Comparison of ENCODE assay signal across 7 cellular contexts in the genomic region with DNA sequence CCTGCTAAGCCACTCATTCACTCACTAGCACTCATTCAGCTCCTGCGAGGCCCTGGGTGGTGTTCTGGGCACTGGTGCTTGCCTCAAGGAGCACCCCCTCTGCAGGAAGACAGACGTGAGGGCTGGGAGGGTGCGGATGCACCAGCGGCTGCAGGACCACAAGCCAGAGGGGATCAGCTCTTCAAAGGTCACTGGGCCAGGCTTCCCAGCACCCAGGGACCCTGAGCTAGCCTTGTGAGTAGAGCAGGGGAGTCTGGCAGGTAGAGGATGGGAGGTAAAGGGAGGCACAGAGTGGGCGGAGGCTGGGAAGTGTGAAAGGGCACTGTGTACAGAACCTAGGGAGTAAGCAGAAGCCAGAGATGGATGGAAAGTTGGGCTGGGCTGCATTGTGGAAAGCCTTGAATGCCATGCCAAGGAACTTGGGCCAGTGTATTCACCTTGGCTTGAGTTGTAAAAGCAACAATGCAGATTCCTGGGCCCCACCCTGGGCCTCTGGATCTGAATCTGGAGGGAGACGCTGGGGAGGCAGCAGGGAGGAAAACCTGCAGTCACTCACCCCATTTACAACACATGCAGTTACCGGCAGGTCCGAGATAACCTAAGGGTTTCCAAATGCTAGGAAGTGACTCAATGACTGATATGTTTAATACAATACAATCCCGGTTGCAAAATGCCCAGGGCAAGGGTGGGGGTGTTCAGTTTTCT. TPM values are rescaled to one million over a fixed set of nuclear protein-coding genes. Genes with fewer than 3 reads are reported as not detected.
A peak's percentile ranks its signal among the peaks of the same experiment; 100 is the strongest.
DNase-seq lines count a peak whose midpoint lies in the region; ATAC-seq, FAIRE-seq and TF ChIP-seq lines count a peak whose summit lies in the region.

No MANE protein-coding gene starts in this region.

- H3K4me3 Mint-ChIP-seq in IgD-negative memory B cell: peak overlapping the region; percentile 91 to 97 (median 96)
- peak overlapping the region; percentile 98 for H3K4me3 Mint-ChIP-seq in natural killer cell treated with Interleukin-12 subunit alpha and Interleukin-12 subunit beta and Interleukin-15 and Interleukin-18, amount 100 ng/mL, for 72 hours

- BruUV-seq in endothelial cell of umbilical vein (replicated peaks; lab: Mats Ljungman, UMichigan): no TSS peak

- H3K4me1 ChIP-seq in endothelial cell of umbilical vein (ENCODE audit: control insufficient read depth, extremely low read depth, insufficient read depth, low read length): peaks cover 47% of the 10 kb centered on the region
- H3K4me1 ChIP-seq in upper lobe of right lung: peaks cover 63% of the 10 kb centered on the region

- H3K27me3 ChIP-seq in endothelial cell of umbilical vein (ENCODE audit: control insufficient read depth in 2 of 2, insufficient read depth in 2 of 2, low read length in 2 of 2) (no peaks in the 10 kb centered on the region), upper lobe of right lung (no peaks in the 10 kb centered on the region)

- intact Hi-C loops in endothelial cell of umbilical vein (cut with micrococcal nuclease): loop anchor here (1.0 to 2.0 kb wide), 5 partner anchors 17 to 80 kb away; a partner anchor contains a TSS
- intact Hi-C loops in upper lobe of right lung (cut with DNase I): no loop called here

- CTCF ChIA-PET in endothelial cell of umbilical vein (lab: Charles Lee): interaction anchor here (0.6 to 3.9 kb wide), 10 partner anchors 11 to 136 kb away, joined by 3 to 42 read pairs (median 4); no protein-coding TSS in a partner anchor

- peak overlapping the region; percentile 3 to 96 (median 82) for H3K27ac Mint-ChIP-seq in IgD-negative memory B cell
- peak overlapping the region; percentile 95 to 97 for H3K27ac Mint-ChIP-seq in natural killer cell treated with Interleukin-12 subunit alpha and Interleukin-12 subunit beta and Interleukin-15 and Interleukin-18, amount 100 ng/mL, for 72 hours

- peaks cover 6% of the 10 kb centered on the region for H3K27me3 Mint-ChIP-seq in IgD-negative memory B cell
- peaks cover 0 to 2% of the 10 kb centered on the region in 2 donors for H3K27me3 Mint-ChIP-seq in natural killer cell treated with Interleukin-12 subunit alpha and Interleukin-12 subunit beta and Interleukin-15 and Interleukin-18, amount 100 ng/mL, for 72 hours

- peak overlapping the region; percentile 99 for H3K9ac ChIP-seq in endothelial cell of umbilical vein (replicated peaks; ENCODE audit: extremely low read depth, insufficient read depth, low read length)

- POLR2A ChIA-PET in endothelial cell of umbilical vein (lab: Charles Lee): interaction anchor here (1.1 kb wide), 2 partner anchors 52 to 81 kb away, joined by 3 to 4 read pairs; no protein-coding TSS in a partner anchor

- FAIRE-seq in endothelial cell of umbilical vein (lab: Jason Lieb, UNC): peak; percentile 44

- H2AFZ ChIP-seq in endothelial cell of umbilical vein (ENCODE audit: low read depth, low read length): no peak overlapping the region

- H3K27ac ChIP-seq in endothelial cell of umbilical vein (ENCODE audit: insufficient read depth, low read depth, low read length) (peak overlapping the region; percentile 99), upper lobe of right lung (peak overlapping the region; percentile 99)

- H3K36me3 Mint-ChIP-seq in IgD-negative memory B cell: no peaks in the 10 kb centered on the region
- H3K36me3 Mint-ChIP-seq in natural killer cell treated with Interleukin-12 subunit alpha and Interleukin-12 subunit beta and Interleukin-15 and Interleukin-18, amount 100 ng/mL, for 72 hours: peaks cover 11% of the 10 kb centered on the region

- H3K36me3 ChIP-seq in endothelial cell of umbilical vein (ENCODE audit: control insufficient read depth in 2 of 2, extremely low read depth in 1 of 2, insufficient read depth in 2 of 2, low read length in 2 of 2): peaks cover 5 to 6% of the 10 kb centered on the region in 2 experiments
- peaks cover 6% of the 10 kb centered on the region for H3K36me3 ChIP-seq in upper lobe of right lung

- TF ChIP-seq CTCF in endothelial cell of umbilical vein (IDR thresholded peaks at IDR 0.05; ENCODE audit: extremely low read depth in 1 of 2, insufficient read depth in 1 of 2, low read depth in 1 of 2, low read length in 2 of 2) (peak in 1 of 2 donors; percentile 32), upper lobe of right lung (IDR thresholded peaks at IDR 0.05) (no peak)

- dilution Hi-C loops in endothelial cell of umbilical vein (cut with MboI; ENCODE audit: extremely low pct_ligation_motif_present, low sequenced_read_pairs): no loop called here

- no peaks in the 10 kb centered on the region for H3K9me3 Mint-ChIP-seq in IgD-negative memory B cell
- H3K9me3 Mint-ChIP-seq in natural killer cell treated with Interleukin-12 subunit alpha and Interleukin-12 subunit beta and Interleukin-15 and Interleukin-18, amount 100 ng/mL, for 72 hours: no peaks in the 10 kb centered on the region

- peak overlapping the region; percentile 94 for H3K4me2 ChIP-seq in endothelial cell of umbilical vein (ENCODE audit: insufficient read depth, low read length)

- H3K4me1 Mint-ChIP-seq in IgD-negative memory B cell: peaks cover 30 to 48% (median 48%) of the 10 kb centered on the region in 3 donors
- H3K4me1 Mint-ChIP-seq in natural killer cell treated with Interleukin-12 subunit alpha and Interleukin-12 subunit beta and Interleukin-15 and Interleukin-18, amount 100 ng/mL, for 72 hours (ENCODE audit: low read depth in 2 of 2): peaks cover 55 to 57% of the 10 kb centered on the region in 2 donors

- peak; percentile 65 to 76 for DNase-seq in activated CD4-positive, alpha-beta T cell treated with anti-CD3 and anti-CD28 coated beads, Interleukin-2, amount 50 U/mL, for 48 hours
- DNase-seq in endothelial cell of umbilical vein (ENCODE audit: low read depth, low spot score) (peak; percentile 89), upper lobe of right lung (peak; percentile 73), NCI-H1417 treated with DMSO at 0.1 percent for 48 hours (lab: John Stamatoyannopoulos, UW) (no peak)
- DNase-seq in natural killer cell treated with Interleukin-12 subunit alpha and Interleukin-12 subunit beta and Interleukin-15 and Interleukin-18, amount 100 ng/mL, for 72 hours (ENCODE audit: low spot score): no peak

- H4K20me1 ChIP-seq in endothelial cell of umbilical vein (replicated peaks; ENCODE audit: control insufficient read depth, extremely low read depth, insufficient read depth, low read length): no peaks in the 10 kb centered on the region

- H3K9me3 ChIP-seq in endothelial cell of umbilical vein (replicated peaks; ENCODE audit: control insufficient read depth, insufficient read depth, low read length) (no peaks in the 10 kb centered on the region), upper lobe of right lung (no peaks in the 10 kb centered on the region)

- peak in 1 of 2 donors; percentile 39 for ATAC-seq in natural killer cell treated with Interleukin-12 subunit alpha and Interleukin-12 subunit beta and Interleukin-15 and Interleukin-18, amount 100 ng/mL, for 72 hours
- ATAC-seq in upper lobe of right lung (peak; percentile 36), HG03108 (IDR thresholded peaks at IDR 0.05; ENCODE audit: unreplicated experiment) (no peak)

- H3K9me1 ChIP-seq in endothelial cell of umbilical vein (replicated peaks; ENCODE audit: control insufficient read depth, extremely low read depth, insufficient read depth, low read length): no peaks in the 10 kb centered on the region

- no peak for TF ChIP-seq POLR2A in endothelial cell of umbilical vein (IDR thresholded peaks at IDR 0.05; ENCODE audit: low read depth, low read length)

- H3K4me3 ChIP-seq in endothelial cell of umbilical vein (replicated peaks in 1 of 3; ENCODE audit: insufficient read depth in 1 of 3, low read depth in 1 of 3, low read length in 3 of 3): peak overlapping the region; percentile 78 to 95 (median 86)
- peak overlapping the region; percentile 98 for H3K4me3 ChIP-seq in upper lobe of right lung

- H3K79me2 ChIP-seq in endothelial cell of umbilical vein (ENCODE audit: control insufficient read depth, insufficient read depth, low read length): peaks cover 54% of the 10 kb centered on the region

TF ChIP-seq in endothelial cell of umbilical vein, 7 proteins besides CTCF, POLR2A, EP300 and RAD21 (continues in another document):
- TF ChIP-seq EZH2 (IDR thresholded peaks at IDR 0.05; ENCODE audit: borderline replicate concordance, low read depth, low read length, severe bottlenecking): no peak
- peak; percentile 71 for TF ChIP-seq POLR2AphosphoS5 (IDR thresholded peaks at IDR 0.05; ENCODE audit: insufficient read depth, low read depth, low read length)
- no peak for TF ChIP-seq MYC (IDR thresholded peaks at IDR 0.05; ENCODE audit: low read depth, low read length)
- peak; percentile 74 for TF ChIP-seq FOS (IDR thresholded peaks at IDR 0.05; ENCODE audit: borderline replicate concordance, insufficient read depth, low read length)

RNA-seq across cellular contexts. Expression of a gene that starts 1.7 kb away (rescaled TPM):
- 69.6 TPM for polyA plus RNA-seq in IgD-negative memory B cell
- total RNA-seq in endothelial cell of umbilical vein: 139 and 150 TPM in 2 replicates
- 138 and 146 TPM in 2 replicates for polyA plus RNA-seq in endothelial cell of umbilical vein
- 66.6 and 74.7 TPM in 2 replicates for polyA plus RNA-seq in endothelial cell of umbilical vein (2011; cell fraction: cytosol; rRNA removed)
- polyA plus RNA-seq in endothelial cell of umbilical vein (2011; cell fraction: nucleus; rRNA removed): 157 and 166 TPM in 2 replicates
- polyA plus RNA-seq in endothelial cell of umbilical vein (2012): 42.3 and 46.7 TPM in 2 replicates
- 178 and 179 TPM in 2 replicates for polyA minus RNA-seq in endothelial cell of umbilical vein
- polyA minus RNA-seq in endothelial cell of umbilical vein (2011; cell fraction: cytosol; rRNA and poly(A)+ RNA removed): 15.6 TPM
- polyA minus RNA-seq in endothelial cell of umbilical vein (2011; cell fraction: nucleus; rRNA and poly(A)+ RNA removed): 84.3 and 84.5 TPM in 2 replicates
- total RNA-seq in natural killer cell treated with Interleukin-12 subunit alpha and Interleukin-12 subunit beta and Interleukin-15 and Interleukin-18, amount 100 ng/mL, for 72 hours: 100 to 1,000 TPM; 213 to 224 TPM
- 153 TPM for total RNA-seq in upper lobe of right lung

RNA-seq across cellular contexts. Expression of a gene that starts 46.9 kb away (rescaled TPM):
- polyA plus RNA-seq in IgD-negative memory B cell: 78.1 TPM
- total RNA-seq in endothelial cell of umbilical vein: 42.0 and 46.4 TPM in 2 replicates
- 21.9 and 23.8 TPM in 2 replicates for polyA plus RNA-seq in endothelial cell of umbilical vein
- polyA plus RNA-seq in endothelial cell of umbilical vein (2011; cell fraction: cytosol; rRNA removed): 28.7 and 36.9 TPM in 2 replicates
- polyA plus RNA-seq in endothelial cell of umbilical vein (2011; cell fraction: nucleus; rRNA removed): 15.8 and 16.2 TPM in 2 replicates
- 51.1 and 71.1 TPM in 2 replicates for polyA plus RNA-seq in endothelial cell of umbilical vein (2012)
- polyA minus RNA-seq in endothelial cell of umbilical vein: 29.8 and 36.0 TPM in 2 replicates
- polyA minus RNA-seq in endothelial cell of umbilical vein (2011; cell fraction: cytosol; rRNA and poly(A)+ RNA removed): 21.2 TPM
- polyA minus RNA-seq in endothelial cell of umbilical vein (2011; cell fraction: nucleus; rRNA and poly(A)+ RNA removed): 14.1 and 18.2 TPM in 2 replicates
- 10 to 100 TPM; 37.7 to 50.4 TPM for total RNA-seq in natural killer cell treated with Interleukin-12 subunit alpha and Interleukin-12 subunit beta and Interleukin-15 and Interleukin-18, amount 100 ng/mL, for 72 hours
- total RNA-seq in upper lobe of right lung: 49.2 TPM

Comparison
In these comparisons a context has a peak if more than half of its experiments do, and no peak if none do; other contexts are left out.
1. DNase-seq: peak in activated CD4-positive, alpha-beta T cell treated with anti-CD3 and anti-CD28 coated beads, Interleukin-2, amount 50 U/mL, for 48 hours (2 of 2), endothelial cell of umbilical vein (single experiment) and upper lobe of right lung (single experiment); none in natural killer cell treated with Interleukin-12 subunit alpha and Interleukin-12 subunit beta and Interleukin-15 and Interleukin-18, amount 100 ng/mL, for 72 hours (single experiment) and NCI-H1417 treated with DMSO at 0.1 percent for 48 hours (single experiment).